In genomic region chr17:75869282-75870141, GRCh38 we compare ENCODE assay signal across 7 cellular contexts. TPM values are rescaled to one million over a fixed set of nuclear protein-coding genes. Genes with fewer than 3 reads are reported as not detected.
DNase-seq lines count a peak whose midpoint lies in the region; ATAC-seq and TF ChIP-seq lines count a peak whose summit lies in the region.
"Had no signal": no experiment of that assay in that cellular context is flagged by ENCODE, and none has a peak within 500 bp of the region (broad histone marks: within the 10 kb centered on the region; RNA-seq: fewer than 3 reads in every experiment).

No MANE protein-coding gene starts in this region.

- H3K9me3 Mint-ChIP-seq in osteocyte (ENCODE audit: unreplicated experiment) = no peaks in the 10 kb centered on the region

- peaks cover 58% of the 10 kb centered on the region for H3K4me1 Mint-ChIP-seq in osteocyte (ENCODE audit: unreplicated experiment)

- DNase-seq in H4 (ENCODE audit: low spot score) (peak; percentile 85), dermis blood vessel endothelial cell (peak; percentile 70), osteocyte (ENCODE audit: extremely low spot score, unreplicated experiment) (no peak), UCSD-AML1 (lab: John Stamatoyannopoulos, UW; ENCODE audit: unreplicated experiment) (no peak)

- H3K36me3 Mint-ChIP-seq in osteocyte (ENCODE audit: unreplicated experiment) = peaks cover 2% of the 10 kb centered on the region

- no peaks in the 10 kb centered on the region for H3K27me3 Mint-ChIP-seq in osteocyte (ENCODE audit: unreplicated experiment)

- no peak for TF ChIP-seq CTCF in osteocyte (IDR thresholded peaks at IDR 0.05)

- H3K27ac Mint-ChIP-seq in osteocyte (ENCODE audit: unreplicated experiment) = peak overlapping the region; percentile 59

- H3K4me3 Mint-ChIP-seq in osteocyte (ENCODE audit: unreplicated experiment) = no peak overlapping the region

- ATAC-seq in HG02852 (IDR thresholded peaks at IDR 0.05; ENCODE audit: unreplicated experiment) = no peak
- ATAC-seq in HG03039 (IDR thresholded peaks at IDR 0.05; ENCODE audit: unreplicated experiment) = no peak
- ATAC-seq: left lobe of liver had no signal

RNA-seq across cellular contexts. Expression of gene TRIM47, which starts 8.9 kb away (rescaled TPM):
- 12.9 and 13.5 TPM in 2 replicates for total RNA-seq in H4 (2014; rRNA removed; shearing (Covaris generic))
- total RNA-seq in dermis blood vessel endothelial cell = 89.1 and 109 TPM in 2 replicates
- total RNA-seq in osteocyte = 33.3 and 40.2 TPM in 2 replicates

RNA-seq across cellular contexts. Expression of gene WBP2, which starts 14.4 kb away (rescaled TPM):
- 14.8 and 26.3 TPM in 2 replicates for total RNA-seq in H4 (2014; rRNA removed; shearing (Covaris generic))
- 19.2 and 54.3 TPM in 2 replicates for total RNA-seq in dermis blood vessel endothelial cell
- total RNA-seq in osteocyte = 83.1 and 88.2 TPM in 2 replicates

RNA-seq across cellular contexts. Expression of gene UNC13D, which starts 25.3 kb away (rescaled TPM):
- 1.9 and 2.9 TPM in 2 replicates for total RNA-seq in H4 (2014; rRNA removed; shearing (Covaris generic))
- total RNA-seq in dermis blood vessel endothelial cell (3.2 and 3.4 TPM in 2 replicates), osteocyte (3.3 and 3.6 TPM in 2 replicates)

RNA-seq across cellular contexts. Expression of gene TRIM65, which starts 27.2 kb away (rescaled TPM):
- total RNA-seq in H4 (2014; rRNA removed; shearing (Covaris generic)) = 8.4 and 10.5 TPM in 2 replicates
- total RNA-seq in dermis blood vessel endothelial cell = 42.4 and 43.1 TPM in 2 replicates
- total RNA-seq in osteocyte = 26.3 and 26.9 TPM in 2 replicates

RNA-seq across cellular contexts. Expression of gene MRPL38, which starts 35.2 kb away (rescaled TPM):
- 39.1 and 54.0 TPM in 2 replicates for total RNA-seq in H4 (2014; rRNA removed; shearing (Covaris generic))
- total RNA-seq in dermis blood vessel endothelial cell = 24.0 and 49.3 TPM in 2 replicates
- total RNA-seq in osteocyte = 71.1 and 73.6 TPM in 2 replicates

Comparison
In these comparisons a context has a peak if more than half of its experiments do, and no peak if none do; other contexts are left out.
1. DNase-seq: peak in H4 (single experiment) and dermis blood vessel endothelial cell (single experiment); none in osteocyte (single experiment) and UCSD-AML1 (single experiment).